10 cellular contexts compared by ENCODE assay signal in genomic region chr15:58193636-58194035, GRCh38. TPM values are rescaled to one million over a fixed set of nuclear protein-coding genes. Genes with fewer than 3 reads are reported as not detected.
"Had no signal": no experiment of that assay in that cellular context is flagged by ENCODE, and none has a peak within 500 bp of the region (broad histone marks: within the 10 kb centered on the region; RNA-seq: fewer than 3 reads in every experiment).

No MANE protein-coding gene starts in this region.

RNA-seq across cellular contexts. Expression of gene AQP9, which starts 55.5 kb away (rescaled TPM):
- total RNA-seq: activated CD8-positive, alpha-beta memory T cell treated with anti-CD3 and anti-CD28 coated beads, Interleukin-2, amount 10 ng/mL, durations not matched to agents 7 days and 5 days; activated CD8-positive, alpha-beta T cell treated with anti-CD3 and anti-CD28 coated beads, Interleukin-2, amount 10 ng/mL, durations not matched to agents 7 days and 5 days; activated naive CD4-positive, alpha-beta T cell treated with anti-CD3 and anti-CD28 coated beads for 36 hours; activated naive CD8-positive, alpha-beta T cell treated with anti-CD3 and anti-CD28 coated beads for 36 hours; activated T-helper 1 cell treated with anti-CD3 and anti-CD28 coated beads, Interleukin-12 subunit alpha, Interleukin-12 subunit beta, Interleukin-2, Interleukin-4 antibody, amounts not matched to agents 30 ng/mL and 10 ng/mL and 1 ng/mL, durations not matched to agents 14 hours and 24 hours and 36 hours; chondrocyte; endothelial cell of umbilical vein; fibroblast of lung; fibroblast of villous mesenchyme; glomerular endothelial cell had no signal
- polyA plus RNA-seq: endothelial cell of umbilical vein, fibroblast of lung had no signal
